17 cellular contexts compared by ENCODE assay signal in genomic region chr1:239155466-239155865, GRCh38.
DNase-seq lines count a peak whose midpoint lies in the region; ATAC-seq and TF ChIP-seq lines count a peak whose summit lies in the region.
"Had no signal": no experiment of that assay in that cellular context is flagged by ENCODE, and none has a peak within 500 bp of the region (broad histone marks: within the 10 kb centered on the region; RNA-seq: fewer than 3 reads in every experiment).

No MANE protein-coding gene starts in this region.

- H3K27ac ChIP-seq in naive thymus-derived CD4-positive, alpha-beta T cell (ENCODE audit: low read depth, low read length): no peak overlapping the region
- H3K27ac ChIP-seq: BLaER1 treated with 17β-estradiol and CSF1 and Interleukin-3, amounts not matched to agents 10 nM and 100 nM had no signal

- no peaks in the 10 kb centered on the region for H3K27me3 ChIP-seq in naive thymus-derived CD4-positive, alpha-beta T cell (ENCODE audit: control insufficient read depth in 2 of 2, insufficient read depth in 2 of 2, low read length in 2 of 2)
- H3K27me3 ChIP-seq: BLaER1 treated with 17β-estradiol and CSF1 and Interleukin-3, amounts not matched to agents 10 nM and 100 nM had no signal

- CTCF ChIA-PET in naive thymus-derived CD4-positive, alpha-beta T cell (lab: Charles Lee): no interaction called here

- no peak overlapping the region for H3K4me3 ChIP-seq in skeletal muscle cell (ENCODE audit: low read depth, low read length)
- H3K4me3 ChIP-seq in naive thymus-derived CD4-positive, alpha-beta T cell (ENCODE audit: low read length): no peak overlapping the region
- H3K4me3 ChIP-seq: BLaER1 treated with 17β-estradiol and CSF1 and Interleukin-3, amounts not matched to agents 10 nM and 100 nM had no signal

- ATAC-seq in HG02571 (IDR thresholded peaks at IDR 0.05; ENCODE audit: unreplicated experiment): no peak
- ATAC-seq in naive thymus-derived CD4-positive, alpha-beta T cell: no peak
- ATAC-seq: Right ventricle myocardium inferior had no signal

- H3K4me3 Mint-ChIP-seq in mesothelial cell of epicardium: no peak overlapping the region
- H3K4me3 Mint-ChIP-seq in naive thymus-derived CD4-positive, alpha-beta T cell: no peak overlapping the region
- H3K4me3 Mint-ChIP-seq: CD8-positive, alpha-beta memory T cell; HFFc6 had no signal

- TF ChIP-seq CTCF in mesothelial cell of epicardium (IDR thresholded peaks at IDR 0.05; ENCODE audit: unreplicated experiment): no peak

- no peaks in the 10 kb centered on the region for H3K36me3 ChIP-seq in naive thymus-derived CD4-positive, alpha-beta T cell (ENCODE audit: control insufficient read depth in 2 of 3, insufficient read depth in 3 of 3, low read length in 3 of 3)
- H3K36me3 ChIP-seq: BLaER1 treated with 17β-estradiol and CSF1 and Interleukin-3, amounts not matched to agents 10 nM and 100 nM had no signal

- peak overlapping the region; percentile 5 for H3K27ac Mint-ChIP-seq in mesothelial cell of epicardium
- no peak overlapping the region for H3K27ac Mint-ChIP-seq in naive thymus-derived CD4-positive, alpha-beta T cell
- H3K27ac Mint-ChIP-seq: CD8-positive, alpha-beta memory T cell; HFFc6 had no signal

- DNase-seq in DMS 273 treated with DMSO at 0.1 percent for 48 hours (lab: John Stamatoyannopoulos, UW) (peak; percentile 60), NCI-H446 (lab: John Stamatoyannopoulos, UW) (peak; percentile 11 to 77), mesothelial cell of epicardium (ENCODE audit: low spot score in 2 of 2, unreplicated experiment in 2 of 2) (no peak), skeletal muscle cell (ENCODE audit: low read depth) (peak; percentile 17), dedifferentiated amniotic fluid mesenchymal stem cell (ENCODE audit: extremely low spot score) (no peak)
- DNase-seq in naive thymus-derived CD4-positive, alpha-beta T cell: no peak
- DNase-seq: CD8-positive, alpha-beta memory T cell; DMS79 treated with DMSO at 0.1 percent for 48 hours; HFFc6; KG1; NCI-H1417; NCI-H2029; NCI-H524 treated with DMSO at 0.1 percent for 48 hours; SW 1271 had no signal

- no peaks in the 10 kb centered on the region for H3K9me3 ChIP-seq in naive thymus-derived CD4-positive, alpha-beta T cell (ENCODE audit: control insufficient read depth in 2 of 3, low read length in 3 of 3)
- H3K9me3 ChIP-seq: BLaER1 treated with 17β-estradiol and CSF1 and Interleukin-3, amounts not matched to agents 10 nM and 100 nM had no signal

- H3K27me3 Mint-ChIP-seq in mesothelial cell of epicardium (ENCODE audit: low read depth): no peaks in the 10 kb centered on the region
- no peaks in the 10 kb centered on the region for H3K27me3 Mint-ChIP-seq in naive thymus-derived CD4-positive, alpha-beta T cell
- H3K27me3 Mint-ChIP-seq: CD8-positive, alpha-beta memory T cell had no signal

- intact Hi-C loops in naive thymus-derived CD4-positive, alpha-beta T cell (cut with micrococcal nuclease): no loop called here

- no peaks in the 10 kb centered on the region for H3K4me1 ChIP-seq in naive thymus-derived CD4-positive, alpha-beta T cell (ENCODE audit: control insufficient read depth in 2 of 2, insufficient read depth in 2 of 2, low read length in 2 of 2)
- H3K4me1 ChIP-seq: BLaER1 treated with 17β-estradiol and CSF1 and Interleukin-3, amounts not matched to agents 10 nM and 100 nM had no signal

- peaks cover 23% of the 10 kb centered on the region for H3K4me1 Mint-ChIP-seq in mesothelial cell of epicardium
- no peaks in the 10 kb centered on the region for H3K4me1 Mint-ChIP-seq in naive thymus-derived CD4-positive, alpha-beta T cell
- H3K4me1 Mint-ChIP-seq: CD8-positive, alpha-beta memory T cell had no signal

- POLR2A ChIA-PET in naive thymus-derived CD4-positive, alpha-beta T cell (lab: Charles Lee): no interaction called here

- peaks cover 14% of the 10 kb centered on the region for H3K9me3 Mint-ChIP-seq in mesothelial cell of epicardium
- peaks cover 0 to 5% (median 0%) of the 10 kb centered on the region in 11 donors for H3K9me3 Mint-ChIP-seq in naive thymus-derived CD4-positive, alpha-beta T cell

- H3K36me3 Mint-ChIP-seq in mesothelial cell of epicardium: no peaks in the 10 kb centered on the region
- no peaks in the 10 kb centered on the region for H3K36me3 Mint-ChIP-seq in naive thymus-derived CD4-positive, alpha-beta T cell
- H3K36me3 Mint-ChIP-seq: CD8-positive, alpha-beta memory T cell had no signal

Comparison
In these comparisons a context has a peak if more than half of its experiments do, and no peak if none do; other contexts are left out.
1. DNase-seq: peak in DMS 273 treated with DMSO at 0.1 percent for 48 hours (single experiment), NCI-H446 (2 of 2) and skeletal muscle cell (single experiment); none in mesothelial cell of epicardium (0 of 2), dedifferentiated amniotic fluid mesenchymal stem cell (single experiment) and naive thymus-derived CD4-positive, alpha-beta T cell (0 of 9).